In the genomic region with DNA sequence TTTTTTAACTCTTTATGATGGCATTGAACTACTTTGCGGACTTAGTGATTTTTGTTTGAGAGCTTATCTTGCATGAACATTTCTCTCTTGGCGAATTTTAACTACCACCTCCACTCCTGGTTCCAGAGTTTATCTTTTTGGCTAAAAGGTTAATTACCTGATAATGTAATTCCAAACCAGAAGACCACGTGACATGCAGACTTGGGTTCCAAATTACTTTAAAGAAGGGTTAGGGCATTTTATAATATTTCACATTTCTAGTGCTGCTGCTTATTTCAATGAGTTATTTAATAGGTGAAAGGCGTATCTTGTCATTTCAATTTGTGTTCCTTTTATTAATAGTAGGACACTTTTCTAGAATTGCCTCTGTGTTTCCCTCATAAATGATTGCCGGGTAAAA, we compare ENCODE assay signal across 36 cellular contexts. TPM values are rescaled to one million over a fixed set of nuclear protein-coding genes. Genes with fewer than 3 reads are reported as not detected.
"Had no signal": no experiment of that assay in that cellular context is flagged by ENCODE, and none has a peak within 500 bp of the region (broad histone marks: within the 10 kb centered on the region; RNA-seq: fewer than 3 reads in every experiment).

No MANE protein-coding gene starts in this region.

- H3K4me3 ChIP-seq: MG63 had no signal

- H3K27me3 ChIP-seq: MG63 had no signal

- H3K9me3 ChIP-seq: MG63 had no signal

- DNase-seq: Kasumi-1, MG63, MM.1S, MV-4-11, NCI-H1048, NCI-H1092, NCI-H1092 treated with DMSO at 0.1 percent for 48 hours, NCI-H1105, NCI-H1105 treated with DMSO at 0.1 percent for 48 hours, NCI-H1417, NCI-H1417 treated with DMSO at 0.1 percent for 48 hours, NCI-H1436, NCI-H1436 treated with DMSO at 0.1 percent for 48 hours, NCI-H146, NCI-H1694, NCI-H1694 treated with DMSO at 0.1 percent for 48 hours, NCI-H187, NCI-H187 treated with DMSO at 0.1 percent for 48 hours, NCI-H1930, NCI-H2029, NCI-H2029 treated with DMSO at 0.1 percent for 48 hours, NCI-H2081, NCI-H2107, NCI-H2171, NCI-H2171 treated with DMSO at 0.1 percent for 48 hours, NCI-H2227 treated with DMSO at 0.1 percent for 48 hours, NCI-H226, NCI-H345, NCI-H446, NCI-H446 treated with DMSO at 0.1 percent for 48 hours, NCI-H510A, NCI-H510A treated with DMSO at 0.1 percent for 48 hours, NCI-H524, NCI-H524 treated with DMSO at 0.1 percent for 48 hours, NCI-H526 had no signal

- H3K36me3 ChIP-seq: MG63 had no signal

RNA-seq across cellular contexts. Expression of gene TDRD12, which starts 52.0 kb away (rescaled TPM):
- total RNA-seq: NCI-H460 had no signal
